23 cellular contexts compared by ENCODE assay signal in genomic region chr19:17202713-17203112, GRCh38.
"Had no signal": no experiment of that assay in that cellular context is flagged by ENCODE, and none has a peak within 500 bp of the region (broad histone marks: within the 10 kb centered on the region; RNA-seq: fewer than 3 reads in every experiment).

No MANE protein-coding gene starts in this region.

- H3K9me3 Mint-ChIP-seq: activated naive CD8-positive, alpha-beta T cell treated with anti-CD3 and anti-CD28 coated beads, Interleukin-2, amount 10 ng/mL, durations not matched to agents 7 days and 5 days; activated T-cell treated with anti-CD3 and anti-CD28 coated beads, Interleukin-2, amount 50 U/mL, for 4 hours had no signal

- FAIRE-seq: K562 had no signal

- H3K9ac ChIP-seq: SK-N-SH had no signal

- H3K4me1 Mint-ChIP-seq: activated naive CD8-positive, alpha-beta T cell treated with anti-CD3 and anti-CD28 coated beads, Interleukin-2, amount 10 ng/mL, durations not matched to agents 7 days and 5 days had no signal

- H3K27ac Mint-ChIP-seq: activated naive CD8-positive, alpha-beta T cell treated with anti-CD3 and anti-CD28 coated beads, Interleukin-2, amount 10 ng/mL, durations not matched to agents 7 days and 5 days had no signal

- H3K4me2 ChIP-seq: SK-N-SH had no signal

- DNase-seq: activated CD4-positive, alpha-beta T cell treated with anti-CD3 and anti-CD28 coated beads, Interleukin-2, amount 50 U/mL, for 4 hours; activated CD4-positive, CD25-positive, alpha-beta regulatory T cell treated with anti-CD3 and anti-CD28 coated beads, Interleukin-2, amount 50 U/mL, for 72 hours; activated CD8-positive, alpha-beta memory T cell treated with anti-CD3 and anti-CD28 coated beads, Interleukin-2, amount 50 U/mL, for 48 hours; activated naive CD8-positive, alpha-beta T cell treated with anti-CD3 and anti-CD28 coated beads, Interleukin-2, amount 10 ng/mL, durations not matched to agents 7 days and 5 days; activated T-cell treated with anti-CD3 and anti-CD28 coated beads, Interleukin-2, amount 50 U/mL, for 4 hours; anterior cingulate cortex; cerebellar nuclear complex; NCI-H1092; NCI-H1417; NCI-H1930; NCI-H2171; NCI-H2227 treated with DMSO at 0.1 percent for 48 hours; NCI-H446 treated with DMSO at 0.1 percent for 48 hours; NCI-H526; Peyer's patch; Right ventricle myocardium superior; SK-N-SH; T-helper 1 cell had no signal

- H3K27me3 ChIP-seq: adrenal gland, Peyer's patch, SJCRH30 had no signal

- H3K4me3 Mint-ChIP-seq: activated CD8-positive, alpha-beta T cell treated with anti-CD3 and anti-CD28 coated beads, Interleukin-2, amount 10 ng/mL, durations not matched to agents 7 days and 5 days; activated naive CD8-positive, alpha-beta T cell treated with anti-CD3 and anti-CD28 coated beads, Interleukin-2, amount 10 ng/mL, durations not matched to agents 7 days and 5 days; activated T-cell treated with anti-CD3 and anti-CD28 coated beads, Interleukin-2, amount 50 U/mL, for 4 hours had no signal

- H3K4me1 ChIP-seq: adrenal gland, Peyer's patch, SJCRH30 had no signal

- ATAC-seq: K562 had no signal

- H3K27ac ChIP-seq: adrenal gland, Peyer's patch, RWPE1, SJCRH30 had no signal

- H3K4me3 ChIP-seq: adrenal gland, K562, Peyer's patch, SJCRH30 had no signal

- H3K27me3 Mint-ChIP-seq: activated naive CD8-positive, alpha-beta T cell treated with anti-CD3 and anti-CD28 coated beads, Interleukin-2, amount 10 ng/mL, durations not matched to agents 7 days and 5 days had no signal

- H3K9me3 ChIP-seq: adrenal gland, Peyer's patch, SJCRH30, SK-N-SH had no signal
